ENCODE assay signal across 8 cellular contexts in genomic region chr13:67230243-67230773, GRCh38. TPM values are rescaled to one million over a fixed set of nuclear protein-coding genes. Genes with fewer than 3 reads are reported as not detected.
DNase-seq lines count a peak whose midpoint lies in the region; ATAC-seq and TF ChIP-seq lines count a peak whose summit lies in the region.

TSS of gene PCDH9 (minus strand) at chr13:67230336. CDS start at chr13:67228440, 1,896 bp downstream.

- H3K4me2 ChIP-seq in SU-DHL-6 (ENCODE audit: low read depth, low read length, poor library complexity, severe bottlenecking): peak within 1 kb of the TSS; percentile 94

- DNase-seq in GM04504 (ENCODE audit: low read depth) (peak; percentile 92), NCI-H1105 (lab: John Stamatoyannopoulos, UW) (peak; percentile 91), adrenal gland (peak; percentile 91 to 98 (median 94)), heart right ventricle (peak; percentile 95 to 96), pons (ENCODE audit: low spot score) (peak; percentile 99), tibial nerve (ENCODE audit: low spot score in 2 of 2) (peak; percentile 95 to 96)

- no peaks in the 10 kb centered on the region for H3K27me3 ChIP-seq in SU-DHL-6 (ENCODE audit: low read length)
- H3K27me3 ChIP-seq in adrenal gland: peaks cover 21% of the 10 kb centered on the region
- H3K27me3 ChIP-seq in heart right ventricle: peaks cover 0 to 47% (median 0%) of the 10 kb centered on the region in 7 donors
- no peaks in the 10 kb centered on the region for H3K27me3 ChIP-seq in tibial nerve

- peaks cover 18% of the 10 kb centered on the region for H3F3A ChIP-seq in SU-DHL-6 (ENCODE audit: insufficient read depth)

- TF ChIP-seq POLR2A in adrenal gland (IDR thresholded peaks at IDR 0.05) (peak; percentile 86 to 88), tibial nerve (IDR thresholded peaks at IDR 0.05) (peak; percentile 82 to 99)

- peak within 1 kb of the TSS; percentile 91 for H3K4me3 ChIP-seq in SU-DHL-6 (ENCODE audit: insufficient read depth, low read length, poor library complexity, severe bottlenecking)
- H3K4me3 ChIP-seq in adrenal gland: peak within 1 kb of the TSS; percentile 58 to 88 (median 64)
- H3K4me3 ChIP-seq in heart right ventricle: peak within 1 kb of the TSS; percentile 52 to 88 (median 82)
- peak within 1 kb of the TSS; percentile 53 to 79 (median 70) for H3K4me3 ChIP-seq in tibial nerve

- no peaks in the 10 kb centered on the region for H3K9me3 ChIP-seq in SU-DHL-6 (ENCODE audit: insufficient read depth, low read length)
- no peaks in the 10 kb centered on the region for H3K9me3 ChIP-seq in adrenal gland (replicated peaks in 1 of 3)
- H3K9me3 ChIP-seq in heart right ventricle: no peaks in the 10 kb centered on the region
- H3K9me3 ChIP-seq in tibial nerve: no peaks in the 10 kb centered on the region

- no peaks in the 10 kb centered on the region; the same call in 1 of the 2 replicates for H4K20me1 ChIP-seq in SU-DHL-6 (ENCODE audit: low read depth, low read length)

- WGBS in adrenal gland, 4 donors: 0 to 1% (median 1%) methylated on average over 6 to 52 of the region's 52 CpGs
- 0 to 1% methylated on average over 52 of the region's 52 CpGs for WGBS in heart right ventricle, 2 donors
- 0% methylated on average over 19 to 26 of the region's 52 CpGs for WGBS in tibial nerve, 2 donors

- peak; percentile 90 to 99 for TF ChIP-seq EP300 in tibial nerve (IDR thresholded peaks at IDR 0.05)

- H2AFZ ChIP-seq in SU-DHL-6 (ENCODE audit: low read depth, low read length, severe bottlenecking): peak within 1 kb of the TSS; percentile 78

- H3K27ac ChIP-seq in SU-DHL-6 (ENCODE audit: low read depth, low read length) (peak within 1 kb of the TSS; percentile 75), adrenal gland (peak within 1 kb of the TSS in 4 of 5 donors; percentile 58 to 88 (median 82)), heart right ventricle (peak within 1 kb of the TSS; percentile 88 to 98 (median 94)), tibial nerve (peak within 1 kb of the TSS; percentile 88 to 94 (median 90))

- peak within 1 kb of the TSS; percentile 94 for H3K9ac ChIP-seq in SU-DHL-6 (ENCODE audit: low read length)

- ATAC-seq in HG02610 (IDR thresholded peaks at IDR 0.05; ENCODE audit: unreplicated experiment): peak; percentile 100
- peak; percentile 96 to 99 (median 98) for ATAC-seq in heart right ventricle

- intact Hi-C loops in adrenal gland (cut with DNase I): loop anchor here (5.0 to 10.0 kb wide), 2 partner anchors 223 to 1576 kb away; no protein-coding TSS in a partner anchor
- intact Hi-C loops in heart right ventricle (cut with DNase I): loop anchor here in 4 of 10 donors (5.0 to 10.0 kb wide), 5 partner anchors 93 to 1288 kb away; no protein-coding TSS in a partner anchor

- TF ChIP-seq CTCF in SU-DHL-6 (IDR thresholded peaks at IDR 0.05; ENCODE audit: insufficient read depth, low read length, poor library complexity, severe bottlenecking) (no peak), adrenal gland (IDR thresholded peaks at IDR 0.05) (peak in 1 of 6 experiments; percentile 18), heart right ventricle (IDR thresholded peaks at IDR 0.05) (peak in 1 of 9 donors; percentile 4), tibial nerve (IDR thresholded peaks at IDR 0.05) (peak in 2 of 5 experiments; percentile 49 to 55)

- peaks cover 0 to 10% of the 10 kb centered on the region in 2 donors for H3K4me1 ChIP-seq in adrenal gland (replicated peaks in 1 of 2)
- H3K4me1 ChIP-seq in heart right ventricle: peaks cover 0 to 49% (median 9%) of the 10 kb centered on the region in 9 donors
- H3K4me1 ChIP-seq in tibial nerve: peaks cover 0 to 42% (median 6%) of the 10 kb centered on the region in 4 donors

- H3K79me2 ChIP-seq in SU-DHL-6 (ENCODE audit: insufficient read depth, low read length): peaks cover 52% of the 10 kb centered on the region

- H3K36me3 ChIP-seq in SU-DHL-6 (ENCODE audit: low read length) (peaks cover 13% of the 10 kb centered on the region; the same call in 1 of the 2 replicates), adrenal gland (replicated peaks in 1 of 2) (no peaks in the 10 kb centered on the region), heart right ventricle (no peaks in the 10 kb centered on the region), tibial nerve (no peaks in the 10 kb centered on the region)

- H3K9me2 ChIP-seq in SU-DHL-6 (replicated peaks; ENCODE audit: insufficient read depth, low read length): no peaks in the 10 kb centered on the region

RNA-seq across cellular contexts. Expression of gene PCDH9, which starts in this region (rescaled TPM):
- total RNA-seq in adrenal gland (10 to 100 TPM in 1 of 8 donors, 1 to 10 TPM in 7; 3.0 to 10.9 (median 4.2) TPM), heart right ventricle (10 to 100 TPM in 9 of 10 donors, 1 to 10 TPM in 1; 7.8 to 32.0 (median 16.7) TPM), tibial nerve (10 to 100 TPM; 11.8 to 28.6 (median 14.4) TPM)
- polyA plus RNA-seq in adrenal gland (1 to 10 TPM in 2 of 3 donors, under 1 TPM in 1; 0.71 to 3.4 (median 1.5) TPM), heart right ventricle (1 to 10 TPM; 2.9 to 8.9 TPM)

Comparison
In these comparisons a context has a peak if more than half of its experiments do, and no peak if none do; other contexts are left out.
1. Peak in every context shown above with its lines: DNase-seq, ATAC-seq, H3K4me3 ChIP-seq and H3K27ac ChIP-seq.